24 cellular contexts compared by ENCODE assay signal in the genomic region with DNA sequence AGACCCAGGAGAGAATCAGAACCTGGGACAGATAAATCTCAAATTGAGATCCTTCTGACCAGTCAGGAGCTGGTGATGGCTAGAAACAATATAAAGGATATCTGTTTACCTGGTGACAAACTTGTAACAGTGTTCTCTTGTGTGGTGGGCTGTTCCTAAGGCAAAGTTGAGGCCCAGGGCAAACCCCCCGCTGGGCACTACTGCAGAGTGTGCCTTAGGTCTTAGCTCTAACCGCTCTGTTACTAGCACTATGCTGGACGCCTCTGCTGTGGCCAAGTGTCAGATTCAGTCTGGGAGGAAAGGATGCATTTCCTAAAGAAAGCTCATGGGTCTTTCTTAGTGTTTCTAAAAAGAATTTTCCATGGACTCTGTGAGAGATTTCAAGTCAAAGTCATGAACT.
"Had no signal": no experiment of that assay in that cellular context is flagged by ENCODE, and none has a peak within 500 bp of the region (broad histone marks: within the 10 kb centered on the region; RNA-seq: fewer than 3 reads in every experiment).

No MANE protein-coding gene starts in this region.

- H3K4me1 ChIP-seq: SJSA1 had no signal

- H3K27me3 ChIP-seq: MG63, SJSA1 had no signal

- FAIRE-seq: HepG2, RCC 7860 had no signal

- H3K4me3 ChIP-seq: MG63, SJSA1, SK-N-MC had no signal

- H3K36me3 ChIP-seq: MG63, SJSA1 had no signal

- H3K9me3 ChIP-seq: MG63, SJSA1 had no signal

- ATAC-seq: HepG2 had no signal

- H3K27ac ChIP-seq: SJSA1, SK-N-MC had no signal

- DNase-seq: IMR-90, Karpas-422, KG1, MG63, NCI-H1092, NCI-H1105 treated with DMSO at 0.1 percent for 48 hours, NCI-H1417 treated with DMSO at 0.1 percent for 48 hours, NCI-H146, NCI-H1694 treated with DMSO at 0.1 percent for 48 hours, NCI-H1930, NCI-H2081 treated with DMSO at 0.1 percent for 48 hours, NCI-H2171, NCI-H446, NCI-H510A, NCI-H524 treated with DMSO at 0.1 percent for 48 hours, NCI-H69, NCI-H774, Right ventricle myocardium superior, RPMI8226, SIG-M5 had no signal
